Comparison of ENCODE assay signal across 24 cellular contexts in the genomic region with DNA sequence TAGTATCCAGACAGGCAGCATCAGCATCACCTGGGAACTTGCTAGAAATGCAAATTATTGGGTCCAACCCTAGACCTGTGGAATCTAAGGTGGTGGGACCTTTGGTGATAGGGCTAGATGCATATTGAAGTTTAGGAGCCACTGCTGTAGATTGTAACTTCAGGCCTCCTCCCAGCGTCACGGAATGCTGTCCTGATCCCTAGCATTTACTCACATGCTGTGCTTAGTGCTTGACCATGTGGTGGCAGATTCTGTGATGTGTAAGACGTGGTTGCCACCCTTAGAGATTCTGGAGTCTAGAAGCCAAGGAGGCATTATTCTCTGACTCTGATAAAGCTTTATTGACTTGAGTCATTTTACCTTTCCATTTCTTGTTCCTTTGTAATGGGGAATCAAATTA. TPM values are rescaled to one million over a fixed set of nuclear protein-coding genes. Genes with fewer than 3 reads are reported as not detected.
DNase-seq lines count a peak whose midpoint lies in the region; ATAC-seq and TF ChIP-seq lines count a peak whose summit lies in the region.
"Had no signal": no experiment of that assay in that cellular context is flagged by ENCODE, and none has a peak within 500 bp of the region (broad histone marks: within the 10 kb centered on the region; RNA-seq: fewer than 3 reads in every experiment).

No MANE protein-coding gene starts in this region.

- ATAC-seq in right cardiac atrium (peak in 1 of 2 donors; percentile 48), left cardiac atrium (no peak), HG03354 (IDR thresholded peaks at IDR 0.05; ENCODE audit: poor library complexity, severe bottlenecking, unreplicated experiment) (no peak)
- no peak for ATAC-seq in naive thymus-derived CD8-positive, alpha-beta T cell
- ATAC-seq: mucosa of descending colon, upper lobe of right lung had no signal

- peaks cover 93% of the 10 kb centered on the region for H3K79me2 ChIP-seq in osteoblast (ENCODE audit: insufficient read depth, low read length)

- H3K4me1 Mint-ChIP-seq in naive thymus-derived CD8-positive, alpha-beta T cell: no peaks in the 10 kb centered on the region

- DNase-seq in right cardiac atrium (no peak), left cardiac atrium (no peak), esophagus squamous epithelium (lab: John Stamatoyannopoulos, UW) (no peak), osteoblast (ENCODE audit: insufficient read length, low spot score, missing footprints) (no peak), NCI-H2196 (lab: John Stamatoyannopoulos, UW; ENCODE audit: unreplicated experiment) (no peak), amniotic stem cell (lab: John Stamatoyannopoulos, UW) (no peak)
- no peak for DNase-seq in naive thymus-derived CD8-positive, alpha-beta T cell
- DNase-seq: activated CD4-positive, alpha-beta T cell treated with anti-CD3 and anti-CD28 coated beads for 1 hour; activated naive CD8-positive, alpha-beta T cell treated with anti-CD3 and anti-CD28 coated beads for 36 hours; CD4-positive, CD25-positive, alpha-beta regulatory T cell; DMS79; mucosa of descending colon; MV-4-11; NCI-H2029; NCI-H510A; NK-92 treated with Interleukin-12 subunit alpha and Interleukin-12 subunit beta, amount 100 ng/mL, for 24 hours; stimulated activated naive CD4-positive, alpha-beta T cell treated with Interleukin-2 at 50 U/mL for 16 hours; upper lobe of right lung had no signal

- 72% methylated on average over 3 of the region's 3 CpGs for WGBS in right cardiac atrium
- 62 to 74% methylated on average over 3 of the region's 3 CpGs for WGBS in esophagus squamous epithelium, 2 donors

- H3K27me3 Mint-ChIP-seq in naive thymus-derived CD8-positive, alpha-beta T cell: no peaks in the 10 kb centered on the region
- H3K27me3 Mint-ChIP-seq: activated naive CD8-positive, alpha-beta T cell treated with anti-CD3 and anti-CD28 coated beads for 36 hours; brain; CD4-positive, CD25-positive, alpha-beta regulatory T cell had no signal

- POLR2A ChIA-PET in naive thymus-derived CD8-positive, alpha-beta T cell (lab: Charles Lee): no interaction called here

- no peak for TF ChIP-seq POLR2A in esophagus squamous epithelium (IDR thresholded peaks at IDR 0.05)

- no peak overlapping the region for H2AFZ ChIP-seq in osteoblast (ENCODE audit: low read length)

- TF ChIP-seq CTCF in esophagus squamous epithelium (IDR thresholded peaks at IDR 0.05): no peak
- TF ChIP-seq CTCF in osteoblast (IDR thresholded peaks at IDR 0.05; ENCODE audit: extremely low read depth, low read depth, low read length): no peak

- H4K20me1 ChIP-seq in osteoblast (ENCODE audit: insufficient read depth, low read length): peaks cover 16% of the 10 kb centered on the region

- no peak overlapping the region for H3K4me3 ChIP-seq in right cardiac atrium (ENCODE audit: low read length)
- H3K4me3 ChIP-seq in esophagus squamous epithelium: no peak overlapping the region
- H3K4me3 ChIP-seq in osteoblast (ENCODE audit: insufficient read depth, low read length): no peak overlapping the region
- H3K4me3 ChIP-seq: coronary artery, mucosa of descending colon, right atrium auricular region, upper lobe of right lung had no signal

- peaks cover 0 to 19% (median 0%) of the 10 kb centered on the region in 3 donors for H3K36me3 ChIP-seq in esophagus squamous epithelium
- H3K36me3 ChIP-seq in osteoblast (ENCODE audit: insufficient read depth, low read length): peaks cover 45% of the 10 kb centered on the region
- H3K36me3 ChIP-seq: neutrophil had no signal

- no peak overlapping the region for H3K4me2 ChIP-seq in osteoblast (ENCODE audit: insufficient read depth, low read length)
- H3K4me2 ChIP-seq: KMS-11 had no signal

- peaks cover 0 to 31% (median 19%) of the 10 kb centered on the region in 3 donors for H3K36me3 Mint-ChIP-seq in naive thymus-derived CD8-positive, alpha-beta T cell
- H3K36me3 Mint-ChIP-seq: brain had no signal

- H3K9me3 Mint-ChIP-seq in naive thymus-derived CD8-positive, alpha-beta T cell: no peaks in the 10 kb centered on the region
- H3K9me3 Mint-ChIP-seq: activated naive CD8-positive, alpha-beta T cell treated with anti-CD3 and anti-CD28 coated beads for 36 hours; brain; CD4-positive, CD25-positive, alpha-beta regulatory T cell had no signal

- H3K4me1 ChIP-seq in right cardiac atrium (ENCODE audit: control insufficient read depth, insufficient read depth, low read length) (peaks cover 2% of the 10 kb centered on the region), esophagus squamous epithelium (peaks cover 2 to 91% (median 18%) of the 10 kb centered on the region in 3 donors), osteoblast (ENCODE audit: insufficient read depth, low read length) (peaks cover 40% of the 10 kb centered on the region)

- H3K9me3 ChIP-seq in right cardiac atrium (ENCODE audit: control insufficient read depth, low read length): no peaks in the 10 kb centered on the region
- no peaks in the 10 kb centered on the region for H3K9me3 ChIP-seq in esophagus squamous epithelium
- H3K9me3 ChIP-seq in osteoblast (ENCODE audit: low read depth, low read length): no peaks in the 10 kb centered on the region
- H3K9me3 ChIP-seq: mucosa of descending colon, neutrophil, right atrium auricular region, upper lobe of right lung had no signal

- intact Hi-C loops in right cardiac atrium (cut with DNase I): loop anchor here in 1 of 4 donors (10.0 kb wide), 1 partner anchor 213 kb away; no protein-coding TSS in a partner anchor
- intact Hi-C loops in left cardiac atrium (cut with DNase I): no loop called here
- intact Hi-C loops in esophagus squamous epithelium (cut with DNase I): no loop called here

- H3K27ac ChIP-seq in right cardiac atrium (ENCODE audit: low read length) (peak overlapping the region; percentile 36), esophagus squamous epithelium (peak overlapping the region in 3 of 4 donors; percentile 44 to 96 (median 56)), osteoblast (ENCODE audit: low read depth, low read length) (peak overlapping the region; percentile 43)
- H3K27ac ChIP-seq: coronary artery, KMS-11, neutrophil, upper lobe of right lung had no signal

- H3K4me3 Mint-ChIP-seq in naive thymus-derived CD8-positive, alpha-beta T cell: no peak overlapping the region
- H3K4me3 Mint-ChIP-seq: activated naive CD8-positive, alpha-beta T cell treated with anti-CD3 and anti-CD28 coated beads for 36 hours; brain had no signal

- H3K27ac Mint-ChIP-seq in naive thymus-derived CD8-positive, alpha-beta T cell: no peak overlapping the region
- H3K27ac Mint-ChIP-seq: activated naive CD8-positive, alpha-beta T cell treated with anti-CD3 and anti-CD28 coated beads for 36 hours; brain; CD4-positive, CD25-positive, alpha-beta regulatory T cell had no signal

- H3K27me3 ChIP-seq in right cardiac atrium (ENCODE audit: control insufficient read depth, insufficient read depth) (no peaks in the 10 kb centered on the region), esophagus squamous epithelium (no peaks in the 10 kb centered on the region), osteoblast (ENCODE audit: insufficient read depth, low read length) (no peaks in the 10 kb centered on the region)
- H3K27me3 ChIP-seq: neutrophil, right atrium auricular region, upper lobe of right lung had no signal

RNA-seq across cellular contexts. Expression of a gene that starts 13.5 kb away (rescaled TPM):
- total RNA-seq in right cardiac atrium (10 to 100 TPM; 17.4 to 30.3 (median 27.3) TPM), left cardiac atrium (10 to 100 TPM; 26.4 to 30.2 TPM), esophagus squamous epithelium (10 to 100 TPM; 29.8 to 89.5 (median 57.5) TPM), osteoblast (274 and 313 TPM in 2 replicates)
- 7.6 TPM for polyA plus RNA-seq in right cardiac atrium
- 10 to 100 TPM; 13.5 to 14.2 TPM for total RNA-seq in naive thymus-derived CD8-positive, alpha-beta T cell
- 1 to 10 TPM; 2.2 to 3.5 (median 3.3) TPM for polyA plus RNA-seq in naive thymus-derived CD8-positive, alpha-beta T cell
